ENCODE assay signal across 11 cellular contexts in genomic region chr9:5511476-5511875, GRCh38. TPM values are rescaled to one million over a fixed set of nuclear protein-coding genes. Genes with fewer than 3 reads are reported as not detected.
DNase-seq lines count a peak whose midpoint lies in the region; ATAC-seq and TF ChIP-seq lines count a peak whose summit lies in the region.
"Had no signal": no experiment of that assay in that cellular context is flagged by ENCODE, and none has a peak within 500 bp of the region (broad histone marks: within the 10 kb centered on the region; RNA-seq: fewer than 3 reads in every experiment).

No MANE protein-coding gene starts in this region.

- peak; percentile 28 for ATAC-seq in Right ventricle myocardium inferior
- no peak for ATAC-seq in left cardiac atrium
- no peak for ATAC-seq in T-helper 17 cell
- ATAC-seq in foreskin keratinocyte = no peak
- no peak for ATAC-seq in upper lobe of left lung (ENCODE audit: low FRiP score in 2 of 2)

- peaks cover 39% of the 10 kb centered on the region for H3K4me1 Mint-ChIP-seq in T-helper 17 cell

- peak overlapping the region; percentile 80 for H3K4me3 Mint-ChIP-seq in T-helper 17 cell

- H3K9me3 ChIP-seq in T-helper 17 cell (ENCODE audit: control insufficient read depth, low read length, poor library complexity, severe bottlenecking) (no peaks in the 10 kb centered on the region), upper lobe of left lung (no peaks in the 10 kb centered on the region)

- H3K4me1 ChIP-seq in foreskin keratinocyte (peaks cover 30% of the 10 kb centered on the region), upper lobe of left lung (peaks cover 17 to 37% (median 20%) of the 10 kb centered on the region in 4 donors)
- H3K4me1 ChIP-seq: parathyroid adenoma had no signal

- no peaks in the 10 kb centered on the region for H3K27me3 ChIP-seq in foreskin keratinocyte
- no peaks in the 10 kb centered on the region for H3K27me3 ChIP-seq in upper lobe of left lung

- DNase-seq in Right ventricle myocardium inferior (ENCODE audit: missing footprints) (no peak), left cardiac atrium (no peak), T-helper 17 cell (no peak), foreskin keratinocyte (no peak), upper lobe of left lung (no peak), hepatic stellate cell (ENCODE audit: low spot score) (no peak), mesenteric fat pad (ENCODE audit: low spot score) (no peak), DMS79 treated with DMSO at 0.1 percent for 48 hours (lab: John Stamatoyannopoulos, UW) (no peak)
- DNase-seq: GOT3 had no signal

- H3K27me3 Mint-ChIP-seq in T-helper 17 cell = no peaks in the 10 kb centered on the region
- H3K27me3 Mint-ChIP-seq: activated naive CD8-positive, alpha-beta T cell had no signal

- no peaks in the 10 kb centered on the region for H3K36me3 ChIP-seq in upper lobe of left lung

- H3K36me3 Mint-ChIP-seq in T-helper 17 cell (ENCODE audit: low read depth) = no peaks in the 10 kb centered on the region
- H3K36me3 Mint-ChIP-seq: activated naive CD8-positive, alpha-beta T cell had no signal

- peak overlapping the region; percentile 86 for H3K27ac Mint-ChIP-seq in T-helper 17 cell

- H3K27ac ChIP-seq in foreskin keratinocyte (peak overlapping the region; percentile 71), upper lobe of left lung (peak overlapping the region; percentile 70 to 82 (median 76))
- H3K27ac ChIP-seq: parathyroid adenoma had no signal

- intact Hi-C loops in Right ventricle myocardium inferior (cut with DNase I) = no loop called here
- intact Hi-C loops in left cardiac atrium (cut with DNase I) = loop anchor here in 1 of 2 donors (5.0 kb wide), 1 partner anchor 66 kb away; no protein-coding TSS in a partner anchor

- 76 to 86% methylated on average over 1 of the region's 1 CpG for WGBS in upper lobe of left lung, 2 donors

- no peak for TF ChIP-seq EP300 in upper lobe of left lung (IDR thresholded peaks at IDR 0.05)

- H3K4me3 ChIP-seq in upper lobe of left lung = peak overlapping the region in 3 of 4 donors; percentile 6 to 38 (median 31)

- no peak for TF ChIP-seq POLR2A in upper lobe of left lung (IDR thresholded peaks at IDR 0.05)

- TF ChIP-seq CTCF in foreskin keratinocyte (conservative IDR thresholded peaks at IDR 0.05) (no peak), upper lobe of left lung (IDR thresholded peaks at IDR 0.05) (no peak)

RNA-seq across cellular contexts. Expression of gene PDCD1LG2, which starts 1.1 kb away (rescaled TPM):
- total RNA-seq in Right ventricle myocardium inferior (3.3 TPM), left cardiac atrium (1 to 10 TPM; 3.3 to 3.6 TPM), T-helper 17 cell (1 to 10 TPM in 1 of 2 donors, under 1 TPM in 1; 0.50 to 1.1 TPM), foreskin keratinocyte (21.9 and 22.9 TPM in 2 replicates), upper lobe of left lung (10 to 100 TPM in 1 of 6 donors, 1 to 10 TPM in 5; 1.0 to 10.6 (median 3.2) TPM), mesenteric fat pad (3.6 TPM)
- 9.2 and 10.8 TPM in 2 replicates for polyA plus RNA-seq in foreskin keratinocyte
